ENCODE assay signal across 21 cellular contexts in genomic region chr14:82445810-82446575, GRCh38.
DNase-seq lines count a peak whose midpoint lies in the region; ATAC-seq and TF ChIP-seq lines count a peak whose summit lies in the region.
"Had no signal": no experiment of that assay in that cellular context is flagged by ENCODE, and none has a peak within 500 bp of the region (broad histone marks: within the 10 kb centered on the region; RNA-seq: fewer than 3 reads in every experiment).

No MANE protein-coding gene starts in this region.

- H3K79me1 ChIP-seq in mesenchymal stem cell (replicated peaks; ENCODE audit: low read length, poor library complexity, severe bottlenecking), result no peaks in the 10 kb centered on the region

- no peak overlapping the region for H2BK15ac ChIP-seq in mesenchymal stem cell (ENCODE audit: low read depth, poor library complexity, severe bottlenecking)

- H2AFZ ChIP-seq in neural cell (ENCODE audit: low read depth, low read length) (no peak overlapping the region), mesenchymal stem cell (ENCODE audit: low read depth, low read length) (no peak overlapping the region)

- H3K36me3 Mint-ChIP-seq in glutamatergic neuron (ENCODE audit: unreplicated experiment), result no peaks in the 10 kb centered on the region
- H3K36me3 Mint-ChIP-seq: CD14-positive monocyte; CD8-positive, alpha-beta memory T cell had no signal

- H4K20me1 ChIP-seq in neural cell (ENCODE audit: insufficient read depth), result no peaks in the 10 kb centered on the region
- H4K20me1 ChIP-seq: BLaER1 treated with 17β-estradiol and CSF1 and Interleukin-3, amounts not matched to agents 10 nM and 100 nM had no signal

- H2BK12ac ChIP-seq in mesenchymal stem cell (ENCODE audit: low read length in 2 of 2), result no peak overlapping the region

- TF ChIP-seq CTCF in glutamatergic neuron (IDR thresholded peaks at IDR 0.05; ENCODE audit: partially characterized antibody, unreplicated experiment) (no peak), neural cell (IDR thresholded peaks at IDR 0.05; ENCODE audit: poor library complexity, severe bottlenecking) (no peak)

- H2AK5ac ChIP-seq in mesenchymal stem cell (ENCODE audit: low read length, severe bottlenecking), result no peak overlapping the region

- no peaks in the 10 kb centered on the region for H3K9me3 ChIP-seq in neural cell (ENCODE audit: low read length)
- peaks cover 5% of the 10 kb centered on the region for H3K9me3 ChIP-seq in mesenchymal stem cell (ENCODE audit: control insufficient read depth, low read length)
- H3K9me3 ChIP-seq: BE2C; BLaER1 treated with 17β-estradiol and CSF1 and Interleukin-3, amounts not matched to agents 10 nM and 100 nM; HAP-1 had no signal

- H3K9ac ChIP-seq in neural cell (ENCODE audit: low read length), result no peak overlapping the region
- H3K9ac ChIP-seq in mesenchymal stem cell (ENCODE audit: low read length), result no peak overlapping the region
- H3K9ac ChIP-seq: BLaER1 treated with 17β-estradiol and CSF1 and Interleukin-3, amounts not matched to agents 10 nM and 100 nM had no signal

- H4K8ac ChIP-seq in mesenchymal stem cell (ENCODE audit: low read length), result no peak overlapping the region

- H2BK5ac ChIP-seq in mesenchymal stem cell (ENCODE audit: low read depth, low read length, poor library complexity, severe bottlenecking), result no peak overlapping the region

- H3K18ac ChIP-seq in mesenchymal stem cell (ENCODE audit: low read depth in 1 of 2, low read length in 2 of 2), result no peak overlapping the region

- peak overlapping the region; percentile 4 for H3K27ac Mint-ChIP-seq in glutamatergic neuron (ENCODE audit: unreplicated experiment)
- H3K27ac Mint-ChIP-seq: CD14-positive monocyte; CD4-positive, alpha-beta T cell; CD8-positive, alpha-beta memory T cell; HFFc6 had no signal

- no peaks in the 10 kb centered on the region for H3K4me1 ChIP-seq in mesenchymal stem cell (ENCODE audit: control insufficient read depth, insufficient read depth, low read depth, low read length)
- H3K4me1 ChIP-seq: BE2C; BLaER1 treated with 17β-estradiol and CSF1 and Interleukin-3, amounts not matched to agents 10 nM and 100 nM had no signal

- H4K91ac ChIP-seq in mesenchymal stem cell (ENCODE audit: low read length), result no peak overlapping the region

- TF ChIP-seq EP300 in neural cell (conservative IDR thresholded peaks at IDR 0.05; ENCODE audit: poor library complexity, severe bottlenecking), result peak; percentile 63

- ATAC-seq in HG03521 (IDR thresholded peaks at IDR 0.05; ENCODE audit: unreplicated experiment), result no peak

- H3K27ac ChIP-seq in neural cell (ENCODE audit: low read length), result peak overlapping the region; percentile 22
- H3K27ac ChIP-seq in mesenchymal stem cell (ENCODE audit: low read length, poor library complexity, severe bottlenecking), result no peak overlapping the region
- H3K27ac ChIP-seq: 22Rv1; BLaER1 treated with 17β-estradiol and CSF1 and Interleukin-3, amounts not matched to agents 10 nM and 100 nM had no signal

- H3K27me3 Mint-ChIP-seq in glutamatergic neuron (ENCODE audit: unreplicated experiment), result peaks cover 2% of the 10 kb centered on the region
- H3K27me3 Mint-ChIP-seq: CD4-positive, alpha-beta T cell; CD8-positive, alpha-beta memory T cell had no signal

- H3K4ac ChIP-seq in mesenchymal stem cell (ENCODE audit: low read depth in 1 of 2, low read length in 2 of 2), result no peak overlapping the region

- no peak for TF ChIP-seq RAD21 in neural cell (conservative IDR thresholded peaks at IDR 0.05)

- H3K9me2 ChIP-seq in neural cell (ENCODE audit: insufficient read depth, low read length), result no peaks in the 10 kb centered on the region

- WGBS in mesenchymal stem cell, result 82% methylated on average over 2 of the region's 5 CpGs

- no peak overlapping the region for H3K4me3 ChIP-seq in neural cell (ENCODE audit: low read length)
- H3K4me3 ChIP-seq in mesenchymal stem cell (ENCODE audit: insufficient read depth in 1 of 2, low read depth in 1 of 2, low read length in 2 of 2), result no peak overlapping the region
- H3K4me3 ChIP-seq: BLaER1 treated with 17β-estradiol and CSF1 and Interleukin-3, amounts not matched to agents 10 nM and 100 nM; HAP-1 had no signal

- H3K14ac ChIP-seq in mesenchymal stem cell (ENCODE audit: low read length in 2 of 2), result no peak overlapping the region

- H2BK120ac ChIP-seq in mesenchymal stem cell (ENCODE audit: low read depth, low read length), result no peak overlapping the region

- peaks cover 29% of the 10 kb centered on the region for H3K4me1 Mint-ChIP-seq in glutamatergic neuron (ENCODE audit: low read depth, unreplicated experiment)
- H3K4me1 Mint-ChIP-seq: CD14-positive monocyte; CD8-positive, alpha-beta memory T cell had no signal

- no peaks in the 10 kb centered on the region for H3K27me3 ChIP-seq in neural cell (ENCODE audit: insufficient read depth, low read depth, low read length)
- no peaks in the 10 kb centered on the region for H3K27me3 ChIP-seq in mesenchymal stem cell (ENCODE audit: control insufficient read depth in 1 of 2, insufficient read depth in 1 of 2, low read length in 2 of 2)
- H3K27me3 ChIP-seq: BE2C; BLaER1 treated with 17β-estradiol and CSF1 and Interleukin-3, amounts not matched to agents 10 nM and 100 nM had no signal

- no peaks in the 10 kb centered on the region for H3K79me2 ChIP-seq in neural cell (replicated peaks; ENCODE audit: insufficient read depth, low read length)

- peak overlapping the region; percentile 13 for H3K4me2 ChIP-seq in neural cell (ENCODE audit: low read length)
- no peak overlapping the region for H3K4me2 ChIP-seq in mesenchymal stem cell (ENCODE audit: low read length, poor library complexity, severe bottlenecking)
- H3K4me2 ChIP-seq: BLaER1 treated with 17β-estradiol and CSF1 and Interleukin-3, amounts not matched to agents 10 nM and 100 nM had no signal

- peak overlapping the region; percentile 32 for H3K4me3 Mint-ChIP-seq in glutamatergic neuron (ENCODE audit: unreplicated experiment)
- H3K4me3 Mint-ChIP-seq: CD14-positive monocyte; CD4-positive, alpha-beta T cell; CD8-positive, alpha-beta memory T cell; HFFc6 had no signal

- H3F3A ChIP-seq in neural cell (ENCODE audit: insufficient read depth, low read length, poor library complexity, severe bottlenecking), result peaks cover 2% of the 10 kb centered on the region

- H3K23ac ChIP-seq in mesenchymal stem cell (ENCODE audit: low read length in 2 of 2), result no peak overlapping the region

- no peaks in the 10 kb centered on the region for H3K9me3 Mint-ChIP-seq in glutamatergic neuron (ENCODE audit: unreplicated experiment)

- H3K36me3 ChIP-seq in neural cell (ENCODE audit: insufficient read depth, low read length), result no peaks in the 10 kb centered on the region
- no peaks in the 10 kb centered on the region for H3K36me3 ChIP-seq in mesenchymal stem cell (ENCODE audit: control insufficient read depth in 1 of 2, insufficient read depth in 2 of 2, low read depth in 1 of 2, low read length in 2 of 2)
- H3K36me3 ChIP-seq: BE2C; BLaER1 treated with 17β-estradiol and CSF1 and Interleukin-3, amounts not matched to agents 10 nM and 100 nM; HAP-1 had no signal

- DNase-seq in Ammon's horn (ENCODE audit: low spot score) (peak; percentile 53), glutamatergic neuron (no peak), retina (peak; percentile 17), RPMI8226 (no peak), mesenchymal stem cell (no peak), SIG-M5 treated with dmso at 0.1 percent for 504 hours (lab: John Stamatoyannopoulos, UW; ENCODE audit: unreplicated experiment) (no peak)
- DNase-seq: BE2C; CD4-positive, alpha-beta T cell; CD8-positive, alpha-beta memory T cell; DMS 273 treated with DMSO at 0.1 percent for 48 hours; DMS79; EL; GDM1; GOT3; HFFc6 had no signal

TF ChIP-seq in neural cell, 6 proteins besides CTCF, POLR2A, EP300 and RAD21:
- TF ChIP-seq REST (IDR thresholded peaks at IDR 0.05; ENCODE audit: borderline replicate concordance) (peak; percentile 53), MXI1 (conservative IDR thresholded peaks at IDR 0.05; ENCODE audit: poor library complexity, severe bottlenecking) (no peak), POLR2AphosphoS5 (IDR thresholded peaks at IDR 0.05) (peak; percentile 65), TAF1 (IDR thresholded peaks at IDR 0.05; ENCODE audit: low read depth) (no peak), SMC3 (conservative IDR thresholded peaks at IDR 0.05; ENCODE audit: poor library complexity) (no peak)

Comparison
In these comparisons a context has a peak if more than half of its experiments do, and no peak if none do; other contexts are left out.
1. DNase-seq: peak in Ammon's horn (single experiment) and retina (single experiment); none in glutamatergic neuron (single experiment), RPMI8226 (single experiment), mesenchymal stem cell (single experiment) and SIG-M5 treated with dmso at 0.1 percent for 504 hours (single experiment).